ENCODE assay signal across 7 cellular contexts in genomic region chr11:62124186-62125113, GRCh38. TPM values are rescaled to one million over a fixed set of nuclear protein-coding genes. Genes with fewer than 3 reads are reported as not detected.
A peak's percentile ranks its signal among the peaks of the same experiment; 100 is the strongest.
DNase-seq lines count a peak whose midpoint lies in the region; ATAC-seq and TF ChIP-seq lines count a peak whose summit lies in the region.

No MANE protein-coding gene starts in this region.

- H3K27me3 ChIP-seq in KMS-11 (ENCODE audit: insufficient read depth, low read depth): no peaks in the 10 kb centered on the region
- no peaks in the 10 kb centered on the region for H3K27me3 ChIP-seq in neural progenitor cell

- H3K27ac ChIP-seq in KMS-11: peak overlapping the region; percentile 54; the same call in 1 of the 2 replicates
- no peak overlapping the region for H3K27ac ChIP-seq in neural progenitor cell

- H3K36me3 Mint-ChIP-seq in activated CD4-positive, alpha-beta memory T cell treated with anti-CD3 and anti-CD28 coated beads, Interleukin-2, amount 10 ng/mL, durations not matched to agents 7 days and 5 days (ENCODE audit: low read depth): peaks cover 41% of the 10 kb centered on the region
- H3K36me3 Mint-ChIP-seq in neural progenitor cell: peaks cover 9% of the 10 kb centered on the region

- DNase-seq in G401 (ENCODE audit: low spot score) (peak; percentile 36), fibroblast of villous mesenchyme (ENCODE audit: low read depth) (peak; percentile 43), neural progenitor cell (ENCODE audit: low spot score) (peak; percentile 52), dedifferentiated amniotic fluid mesenchymal stem cell (ENCODE audit: extremely low spot score) (no peak)
- peak; percentile 51 for DNase-seq in activated CD4-positive, alpha-beta memory T cell treated with anti-CD3 and anti-CD28 coated beads, Interleukin-2, amount 10 ng/mL, durations not matched to agents 7 days and 5 days

- H3K9me3 ChIP-seq in neural progenitor cell (ENCODE audit: low read depth): no peaks in the 10 kb centered on the region

- H2AFZ ChIP-seq in KMS-11 (ENCODE audit: low read depth): peak overlapping the region; percentile 68
- peak overlapping the region; percentile 59 for H2AFZ ChIP-seq in neural progenitor cell (replicated peaks)

- H3K4me3 ChIP-seq in KMS-11 (IDR thresholded peaks at IDR 0.05; ENCODE audit: insufficient read depth, low read depth, low read length) (no peak overlapping the region), fibroblast of villous mesenchyme (ENCODE audit: low read depth, low read length) (peak overlapping the region; percentile 92), neural progenitor cell (peak overlapping the region; percentile 84)

- H3K36me3 ChIP-seq in KMS-11 (ENCODE audit: insufficient read depth) (no peaks in the 10 kb centered on the region), neural progenitor cell (no peaks in the 10 kb centered on the region)

- H3K79me2 ChIP-seq in KMS-11 (ENCODE audit: insufficient read depth, low read depth): peaks cover 56% of the 10 kb centered on the region
- H3K79me2 ChIP-seq in neural progenitor cell (ENCODE audit: low read depth): peaks cover 56% of the 10 kb centered on the region

- H3K4me1 ChIP-seq in KMS-11 (ENCODE audit: low read depth, poor library complexity, severe bottlenecking) (peaks cover 23% of the 10 kb centered on the region), neural progenitor cell (peaks cover 19% of the 10 kb centered on the region)

- H3K9ac ChIP-seq in KMS-11 (peak overlapping the region; percentile 73; the same call in 1 of the 2 replicates), neural progenitor cell (peak overlapping the region; percentile 41)

- in situ Hi-C loops in G401 (cut with HindIII; ENCODE audit: low sequenced_read_pairs): no loop called here

- peak overlapping the region; percentile 93 for H3K4me3 Mint-ChIP-seq in activated CD4-positive, alpha-beta memory T cell treated with anti-CD3 and anti-CD28 coated beads, Interleukin-2, amount 10 ng/mL, durations not matched to agents 7 days and 5 days
- peak overlapping the region; percentile 98 for H3K4me3 Mint-ChIP-seq in neural progenitor cell

- H3K4me1 Mint-ChIP-seq in activated CD4-positive, alpha-beta memory T cell treated with anti-CD3 and anti-CD28 coated beads, Interleukin-2, amount 10 ng/mL, durations not matched to agents 7 days and 5 days: peaks cover 47% of the 10 kb centered on the region
- peaks cover 35% of the 10 kb centered on the region for H3K4me1 Mint-ChIP-seq in neural progenitor cell

- peak overlapping the region; percentile 88 for H3K4me2 ChIP-seq in KMS-11
- H3K4me2 ChIP-seq in neural progenitor cell: peak overlapping the region; percentile 93

- peak; percentile 27 for ATAC-seq in GM21528 (IDR thresholded peaks at IDR 0.05; ENCODE audit: low FRiP score, unreplicated experiment)

- POLR2A ChIA-PET in activated CD4-positive, alpha-beta memory T cell treated with anti-CD3 and anti-CD28 coated beads, Interleukin-2, amount 10 ng/mL, durations not matched to agents 7 days and 5 days (lab: Charles Lee): interaction anchor here (0.8 to 2.8 kb wide), 11 partner anchors 9 to 331 kb away, joined by 3 to 14 read pairs (median 5); partner anchors contain the start of genes FEN1 and FTH1

- H3F3A ChIP-seq in neural progenitor cell (ENCODE audit: low read depth): peaks cover 4% of the 10 kb centered on the region

- no peaks in the 10 kb centered on the region for H3K9me3 Mint-ChIP-seq in activated CD4-positive, alpha-beta memory T cell treated with anti-CD3 and anti-CD28 coated beads, Interleukin-2, amount 10 ng/mL, durations not matched to agents 7 days and 5 days
- H3K9me3 Mint-ChIP-seq in neural progenitor cell: no peaks in the 10 kb centered on the region

- CTCF ChIA-PET in activated CD4-positive, alpha-beta memory T cell treated with anti-CD3 and anti-CD28 coated beads, Interleukin-2, amount 10 ng/mL, durations not matched to agents 7 days and 5 days (lab: Charles Lee): interaction anchor here (1.0 to 3.2 kb wide), 7 partner anchors 9 to 332 kb away, joined by 3 to 11 read pairs (median 5); partner anchors contain the start of gene FEN1

- peak overlapping the region; percentile 87 for H3K27ac Mint-ChIP-seq in activated CD4-positive, alpha-beta memory T cell treated with anti-CD3 and anti-CD28 coated beads, Interleukin-2, amount 10 ng/mL, durations not matched to agents 7 days and 5 days
- peak overlapping the region; percentile 94 for H3K27ac Mint-ChIP-seq in neural progenitor cell

- H4K20me1 ChIP-seq in KMS-11 (ENCODE audit: insufficient read depth): 0 out of 2 replicates have a peak, but pooled peaks cover 6% of the 10 kb centered on the region
- peaks cover 51% of the 10 kb centered on the region for H4K20me1 ChIP-seq in neural progenitor cell (ENCODE audit: low read depth)

- TF ChIP-seq CTCF in KMS-11 (conservative IDR thresholded peaks at IDR 0.05; ENCODE audit: low read depth, low read length) (no peak), fibroblast of villous mesenchyme (IDR thresholded peaks at IDR 0.05; ENCODE audit: insufficient read depth, low read depth, low read length) (no peak), neural progenitor cell (IDR thresholded peaks at IDR 0.05) (no peak)

- H3K27me3 Mint-ChIP-seq in activated CD4-positive, alpha-beta memory T cell treated with anti-CD3 and anti-CD28 coated beads, Interleukin-2, amount 10 ng/mL, durations not matched to agents 7 days and 5 days: peaks cover 3% of the 10 kb centered on the region
- peaks cover 5% of the 10 kb centered on the region for H3K27me3 Mint-ChIP-seq in neural progenitor cell (ENCODE audit: insufficient read depth, low read depth)

RNA-seq across cellular contexts. Expression of gene INCENP, which starts 0.6 kb away (rescaled TPM):
- 73.7 and 84.8 TPM in 2 replicates for total RNA-seq in G401 (2014; rRNA removed; shearing (Covaris generic))
- total RNA-seq in activated CD4-positive, alpha-beta memory T cell treated with anti-CD3 and anti-CD28 coated beads, Interleukin-2, amount 10 ng/mL, durations not matched to agents 7 days and 5 days: 100 to 1,000 TPM; 156 to 169 TPM
- 26.7 and 39.3 TPM in 2 replicates for total RNA-seq in fibroblast of villous mesenchyme
- total RNA-seq in neural progenitor cell (ENCODE audit: low replicate concordance): 73.9 and 135 TPM in 2 replicates
